17 cellular contexts compared by ENCODE assay signal in the genomic region with DNA sequence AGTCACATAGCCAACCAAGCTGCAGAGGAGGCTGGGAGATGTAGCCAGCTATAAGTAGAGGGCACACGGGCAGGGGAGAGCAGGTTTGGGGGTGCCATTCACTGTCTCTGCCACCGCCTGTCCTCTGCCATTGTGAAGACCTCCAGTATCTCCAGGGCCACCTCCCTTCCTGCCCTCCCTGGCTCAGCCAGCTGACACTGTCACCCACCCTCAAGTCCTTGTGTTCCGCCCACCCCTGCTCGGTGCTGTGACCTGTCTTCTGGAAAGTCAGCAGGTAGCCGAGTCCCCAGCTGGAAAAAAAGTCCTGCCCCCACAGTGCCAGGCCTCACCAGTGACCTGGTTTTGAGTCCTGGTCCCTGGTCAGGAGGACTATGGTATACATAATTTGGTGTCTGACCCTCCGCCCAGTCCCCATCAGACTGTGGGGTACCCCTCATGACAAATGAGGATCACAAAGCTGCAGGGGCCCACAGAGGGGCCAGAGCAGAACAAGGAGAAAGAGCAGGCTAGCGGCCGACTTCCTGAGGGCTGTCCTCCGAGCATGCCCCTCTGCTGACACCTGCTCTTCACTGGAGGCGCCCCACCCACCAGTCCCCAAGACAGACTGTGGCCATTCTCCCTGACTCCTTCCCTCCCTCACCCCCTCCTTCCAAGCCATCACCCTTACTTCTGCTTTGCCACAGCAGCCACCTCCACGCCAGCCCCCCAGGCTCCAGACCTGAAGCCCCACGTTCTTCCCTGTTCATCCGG. TPM values are rescaled to one million over a fixed set of nuclear protein-coding genes. Genes with fewer than 3 reads are reported as not detected.
"Had no signal": no experiment of that assay in that cellular context is flagged by ENCODE, and none has a peak within 500 bp of the region (broad histone marks: within the 10 kb centered on the region; RNA-seq: fewer than 3 reads in every experiment).

No MANE protein-coding gene starts in this region.

- H3K9me3 ChIP-seq: lower lobe of right lung, pancreas, sigmoid colon, transverse colon had no signal

- H3K27me3 ChIP-seq: pancreas, transverse colon had no signal

- H3K9me3 Mint-ChIP-seq: activated T-cell treated with anti-CD3 and anti-CD28 coated beads, Interleukin-2, amount 50 U/mL, for 4 hours; neural crest cell had no signal

- H3K27ac Mint-ChIP-seq: activated CD4-positive, alpha-beta memory T cell treated with anti-CD3 and anti-CD28 coated beads for 36 hours; activated CD8-positive, alpha-beta memory T cell treated with anti-CD3 and anti-CD28 coated beads, Interleukin-2, amount 10 ng/mL, durations not matched to agents 7 days and 5 days had no signal

- H3K36me3 ChIP-seq: gastrocnemius medialis, heart left ventricle, lower lobe of right lung, pancreas, sigmoid colon, transverse colon had no signal

- H3K27me3 Mint-ChIP-seq: activated CD4-positive, alpha-beta memory T cell treated with anti-CD3 and anti-CD28 coated beads for 36 hours; activated CD8-positive, alpha-beta memory T cell treated with anti-CD3 and anti-CD28 coated beads, Interleukin-2, amount 10 ng/mL, durations not matched to agents 7 days and 5 days had no signal

- H3K4me3 Mint-ChIP-seq: activated CD4-positive, alpha-beta memory T cell treated with anti-CD3 and anti-CD28 coated beads for 36 hours; activated CD8-positive, alpha-beta memory T cell treated with anti-CD3 and anti-CD28 coated beads, Interleukin-2, amount 10 ng/mL, durations not matched to agents 7 days and 5 days; activated T-cell treated with anti-CD3 and anti-CD28 coated beads, Interleukin-2, amount 50 U/mL, for 4 hours; neural crest cell; stimulated activated naive B cell treated with anti-CD40 and anti-IgM and Interleukin-4, amounts not matched to agents 10 μg/mL and 1 μg/mL and 100 μg/mL, for 72 hours had no signal

- DNase-seq: activated CD4-positive, alpha-beta memory T cell treated with anti-CD3 and anti-CD28 coated beads for 36 hours; activated CD4-positive, CD25-positive, alpha-beta regulatory T cell; activated CD8-positive, alpha-beta memory T cell treated with anti-CD3 and anti-CD28 coated beads, Interleukin-2, amount 10 ng/mL, durations not matched to agents 7 days and 5 days; activated T-cell treated with anti-CD3 and anti-CD28 coated beads, Interleukin-2, amount 50 U/mL, for 4 hours; dorsolateral prefrontal cortex; erythroblast; gastrocnemius medialis; left colon; lower lobe of right lung; SHP77 treated with DMSO at 0.1 percent for 48 hours; sigmoid colon; stimulated activated CD4-positive, alpha-beta T cell treated with anti-CD3 and anti-CD28 coated beads, Interleukin-1b, Interleukin-23, amount 100 ng/mL, for 48 hours; stimulated activated naive B cell treated with anti-CD40 and anti-IgM and Interleukin-4, amounts not matched to agents 10 μg/mL and 1 μg/mL and 100 μg/mL, for 72 hours; transverse colon had no signal

- H3K27ac ChIP-seq: dorsolateral prefrontal cortex, gastrocnemius medialis, heart left ventricle, lower lobe of right lung, pancreas, sigmoid colon, transverse colon had no signal

- H3K4me1 Mint-ChIP-seq: neural crest cell had no signal

- H3K4me3 ChIP-seq: dorsolateral prefrontal cortex, gastrocnemius medialis, heart left ventricle, lower lobe of right lung, pancreas, sigmoid colon, transverse colon had no signal

- H3K4me1 ChIP-seq: gastrocnemius medialis, lower lobe of right lung, pancreas, sigmoid colon, transverse colon had no signal

- ATAC-seq: activated T-cell treated with anti-CD3 and anti-CD28 coated beads, Interleukin-2, amount 50 U/mL, for 4 hours; gastrocnemius medialis; heart left ventricle; left colon; pancreas; stimulated activated naive B cell treated with anti-CD40 and anti-IgM and Interleukin-4, amounts not matched to agents 10 μg/mL and 1 μg/mL and 100 μg/mL, for 72 hours had no signal

- H3K36me3 Mint-ChIP-seq: stimulated activated naive B cell treated with anti-CD40 and anti-IgM and Interleukin-4, amounts not matched to agents 10 μg/mL and 1 μg/mL and 100 μg/mL, for 72 hours had no signal

RNA-seq across cellular contexts. Expression of a gene that starts 47.3 kb away (rescaled TPM):
- total RNA-seq: dorsolateral prefrontal cortex, neural crest cell, sigmoid colon had no signal
- polyA plus RNA-seq: heart left ventricle had no signal

RNA-seq across cellular contexts. Expression of a gene that starts 55.4 kb away (rescaled TPM):
- total RNA-seq: gastrocnemius medialis, lower lobe of right lung had no signal
- polyA plus RNA-seq: heart left ventricle had no signal
